24 cellular contexts compared by ENCODE assay signal in the genomic region with DNA sequence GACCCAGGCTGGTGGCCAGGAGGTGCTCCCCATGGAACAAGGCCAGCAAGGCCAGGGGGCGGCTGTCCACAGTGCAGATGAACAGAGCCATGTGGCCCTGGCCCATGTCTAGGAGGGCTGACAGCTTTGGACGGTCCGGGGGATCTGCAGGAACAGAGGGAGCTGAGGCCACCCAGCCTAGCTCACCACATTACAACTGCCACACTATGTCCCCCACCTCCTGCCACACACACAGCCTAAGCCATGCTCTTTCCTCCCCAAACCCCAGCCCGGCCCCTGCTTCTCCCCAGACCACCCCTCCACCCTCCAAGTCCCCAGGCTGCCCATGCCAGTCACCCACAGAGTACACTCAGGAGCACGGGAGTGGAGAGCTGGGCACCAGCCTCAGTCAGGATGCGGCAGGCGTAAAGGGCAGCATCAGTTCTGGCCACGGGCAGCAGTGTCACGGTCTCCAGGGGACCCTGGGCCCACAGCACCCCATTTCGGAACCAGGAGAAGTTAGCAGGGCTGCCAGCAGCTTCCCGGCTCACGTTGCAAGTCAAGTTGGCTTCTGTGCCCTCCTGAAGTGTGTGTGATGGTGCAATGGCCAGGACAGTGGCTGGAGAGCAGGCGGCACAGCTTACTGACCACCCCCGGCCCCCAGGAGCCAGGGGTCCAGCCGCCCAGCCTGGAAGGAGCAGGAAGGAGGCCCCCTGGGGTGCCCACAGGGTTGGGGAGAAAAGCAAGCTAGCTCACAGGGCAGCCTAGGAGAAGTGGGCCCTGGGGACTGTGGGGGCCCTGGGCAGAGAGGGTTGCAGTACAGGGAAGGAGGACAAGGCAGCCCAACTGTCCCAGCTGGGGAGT. TPM values are rescaled to one million over a fixed set of nuclear protein-coding genes. Genes with fewer than 3 reads are reported as not detected.
DNase-seq lines count a peak whose midpoint lies in the region; ATAC-seq, FAIRE-seq and TF ChIP-seq lines count a peak whose summit lies in the region.
"Had no signal": no experiment of that assay in that cellular context is flagged by ENCODE, and none has a peak within 500 bp of the region (broad histone marks: within the 10 kb centered on the region; RNA-seq: fewer than 3 reads in every experiment).

No MANE protein-coding gene starts in this region.

- ATAC-seq in HepG2: no peak
- no peak for ATAC-seq in right lobe of liver
- ATAC-seq in lower lobe of right lung: no peak
- no peak for ATAC-seq in HG03139 (IDR thresholded peaks at IDR 0.05; ENCODE audit: unreplicated experiment)
- ATAC-seq in HG03354 (IDR thresholded peaks at IDR 0.05; ENCODE audit: poor library complexity, severe bottlenecking, unreplicated experiment): no peak
- ATAC-seq: HCT116 had no signal

- TF ChIP-seq RAD21 in HepG2 (CRISPR knock-in tag; IDR thresholded peaks at IDR 0.05): no peak

- POLR2A ChIA-PET in HepG2 (lab: Yijun Ruan, JAX): no interaction called here

- no peak overlapping the region for H3K9ac ChIP-seq in HepG2 (ENCODE audit: insufficient read depth, low read depth, low read length)
- H3K9ac ChIP-seq: BLaER1 treated with 17β-estradiol and CSF1 and Interleukin-3, amounts not matched to agents 10 nM and 100 nM had no signal

- H2AFZ ChIP-seq in HepG2 (ENCODE audit: low read length): no peak overlapping the region

- no peak overlapping the region for H3K4me3 ChIP-seq in HepG2 (replicated peaks in 1 of 3; ENCODE audit: insufficient read depth in 1 of 3, low read depth in 2 of 3, low read length in 3 of 3)
- H3K4me3 ChIP-seq in right lobe of liver: no peak overlapping the region
- H3K4me3 ChIP-seq in lower lobe of right lung: no peak overlapping the region
- no peak overlapping the region for H3K4me3 ChIP-seq in spleen
- H3K4me3 ChIP-seq: A549; BLaER1 treated with 17β-estradiol and CSF1 and Interleukin-3, amounts not matched to agents 10 nM and 100 nM had no signal

- H3K79me2 ChIP-seq in HepG2 (ENCODE audit: insufficient read depth, low read length): no peaks in the 10 kb centered on the region

- TF ChIP-seq CTCF in HepG2 (CRISPR knock-in tag; IDR thresholded peaks at IDR 0.05): no peak
- no peak for TF ChIP-seq CTCF in right lobe of liver (IDR thresholded peaks at IDR 0.05)
- no peak for TF ChIP-seq CTCF in lower lobe of right lung (IDR thresholded peaks at IDR 0.05)
- TF ChIP-seq CTCF in spleen (IDR thresholded peaks at IDR 0.05 in 8 of 11, conservative IDR thresholded peaks at IDR 0.05 in 3 of 11): no peak

- H3K27me3 ChIP-seq in HepG2 (ENCODE audit: control insufficient read depth in 1 of 2, insufficient read depth in 2 of 2, low read length in 2 of 2) (peaks cover 24 to 64% of the 10 kb centered on the region in 2 experiments; a peak in 3 of 5 replicates), right lobe of liver (no peaks in the 10 kb centered on the region), lower lobe of right lung (ENCODE audit: low read depth) (no peaks in the 10 kb centered on the region), spleen (replicated peaks in 1 of 7) (no peaks in the 10 kb centered on the region)
- H3K27me3 ChIP-seq: BE2C; BLaER1 treated with 17β-estradiol and CSF1 and Interleukin-3, amounts not matched to agents 10 nM and 100 nM had no signal

- H3K27ac ChIP-seq in HepG2 (ENCODE audit: extremely low read length, insufficient read depth, low read length) (no peak overlapping the region), right lobe of liver (no peak overlapping the region), lower lobe of right lung (no peak overlapping the region), spleen (no peak overlapping the region)
- H3K27ac ChIP-seq: A549; BLaER1 treated with 17β-estradiol and CSF1 and Interleukin-3, amounts not matched to agents 10 nM and 100 nM had no signal

- TF ChIP-seq EP300 in HepG2 (IDR thresholded peaks at IDR 0.05; ENCODE audit: low read depth in 2 of 2, low read length in 2 of 2) (no peak), HepG2 (CRISPR knock-in tag; IDR thresholded peaks at IDR 0.05; ENCODE audit: borderline replicate concordance) (no peak)

- BruUV-seq in HepG2 (replicated peaks; lab: Mats Ljungman, UMichigan): no TSS peak

- H3K9me3 ChIP-seq in HepG2 (ENCODE audit: low read length): peaks cover 5% of the 10 kb centered on the region; the same call in 1 of the 2 replicates
- H3K9me3 ChIP-seq in right lobe of liver: no peaks in the 10 kb centered on the region
- no peaks in the 10 kb centered on the region for H3K9me3 ChIP-seq in lower lobe of right lung
- H3K9me3 ChIP-seq in spleen: peaks cover 0 to 9% (median 6%) of the 10 kb centered on the region in 8 donors

- intact Hi-C loops in HepG2 (cut with micrococcal nuclease; ENCODE audit: unreplicated experiment) (no loop called here), right lobe of liver (cut with DNase I) (no loop called here), lower lobe of right lung (cut with DNase I) (no loop called here), spleen (cut with DNase I; ENCODE audit: low total_unique reads) (no loop called here)

- 40% methylated on average over 12 of the region's 15 CpGs for WGBS in HepG2 (ENCODE audit: low lambda C conversion rate)
- 90% methylated on average over 7 of the region's 15 CpGs for WGBS in right lobe of liver (ENCODE audit: insufficient coverage, low coverage, low lambda C conversion rate, missing lambda C conversion rate)
- WGBS in spleen, 5 donors: 79 to 92% (median 84%) methylated on average over 11 to 15 of the region's 15 CpGs

- CTCF ChIA-PET in HepG2 (lab: Yijun Ruan, JAX; ENCODE audit: low intra/inter-chr PET ratio, low total read pairs): interaction anchor here (1.1 kb wide), 1 partner anchor 20 kb away, joined by 4 read pairs; no protein-coding TSS in a partner anchor

- peaks cover 20% of the 10 kb centered on the region for H3K4me1 ChIP-seq in HepG2 (ENCODE audit: insufficient read depth, low read length)
- no peaks in the 10 kb centered on the region for H3K4me1 ChIP-seq in right lobe of liver
- no peaks in the 10 kb centered on the region for H3K4me1 ChIP-seq in lower lobe of right lung
- H3K4me1 ChIP-seq in spleen: no peaks in the 10 kb centered on the region
- H3K4me1 ChIP-seq: A549; BE2C; BLaER1 treated with 17β-estradiol and CSF1 and Interleukin-3, amounts not matched to agents 10 nM and 100 nM had no signal

- FAIRE-seq in HepG2 (lab: Jason Lieb, UNC): no peak
- FAIRE-seq: GM12892, H54 had no signal

- in situ Hi-C loops in HepG2 (cut with HindIII; ENCODE audit: extremely low pct_ligation_motif_present, low pct_unique_long_range_greater_than_20kb): no loop called here

- H4K20me1 ChIP-seq in HepG2 (ENCODE audit: insufficient read depth, low read length): no peaks in the 10 kb centered on the region; the same call in 1 of the 2 replicates

- H3K36me3 ChIP-seq in HepG2 (replicated peaks in 1 of 2; ENCODE audit: control insufficient read depth in 1 of 2, insufficient read depth in 2 of 2, low read length in 2 of 2): no peaks in the 10 kb centered on the region
- H3K36me3 ChIP-seq in right lobe of liver: no peaks in the 10 kb centered on the region
- H3K36me3 ChIP-seq in lower lobe of right lung: peaks cover 4% of the 10 kb centered on the region
- peaks cover 0 to 28% (median 0%) of the 10 kb centered on the region in 6 donors for H3K36me3 ChIP-seq in spleen
- H3K36me3 ChIP-seq: BE2C had no signal

- no peak overlapping the region for H3K4me2 ChIP-seq in HepG2 (ENCODE audit: low read depth, low read length)
- H3K4me2 ChIP-seq: A549; BLaER1 treated with 17β-estradiol and CSF1 and Interleukin-3, amounts not matched to agents 10 nM and 100 nM had no signal

- DNase-seq in HepG2 (ENCODE audit: low spot score) (no peak), right lobe of liver (no peak), islet precursor cell (peak; percentile 52), lower lobe of right lung (peak; percentile 21), spleen (peak; percentile 60), GDM1 (lab: John Stamatoyannopoulos, UW) (no peak)
- DNase-seq: 8988T; ACHN; AML-193; BE2C; Calu3; CD4-positive, alpha-beta memory T cell; COR-L47; DMS79 treated with DMSO at 0.1 percent for 48 hours; GOT3 had no signal

- TF ChIP-seq POLR2A in HepG2 (IDR thresholded peaks at IDR 0.05; ENCODE audit: insufficient read depth in 1 of 2, low read depth in 2 of 2, low read length in 2 of 2) (no peak), right lobe of liver (IDR thresholded peaks at IDR 0.05) (no peak), spleen (IDR thresholded peaks at IDR 0.05) (no peak)

RNA-seq across cellular contexts. Expression of gene ADAM33, which starts 15.2 kb away (rescaled TPM):
- total RNA-seq in HepG2 (2016; rRNA removed; fragmentation: Illumina TruSeq; extraction: Trizol) (not detected in 2 replicates), right lobe of liver (under 1 TPM; 0.24 to 0.51 (median 0.45) TPM), lower lobe of right lung (11.7 TPM), spleen (10 to 100 TPM in 3 of 7 donors, 1 to 10 TPM in 4; 4.0 to 10.7 (median 9.1) TPM)
- not detected in 2 replicates for total RNA-seq in HepG2 (2016; cell fraction: cytosol; rRNA removed; fragmentation: Illumina TruSeq; extraction: Trizol; ENCODE audit: low read depth)
- total RNA-seq in HepG2 (2016; cell fraction: insoluble cytoplasmic fraction; rRNA removed; fragmentation: Illumina TruSeq; extraction: Trizol): not detected in 2 replicates
- not detected in 2 replicates for total RNA-seq in HepG2 (2016; cell fraction: membrane; rRNA removed; fragmentation: Illumina TruSeq; extraction: Trizol)
- not detected in 2 replicates for total RNA-seq in HepG2 (2016; cell fraction: nucleus; rRNA removed; fragmentation: Illumina TruSeq; extraction: Trizol)
- polyA plus RNA-seq in HepG2 (2011; rRNA removed) (not detected in 2 replicates), spleen (10 to 100 TPM in 1 of 3 donors, 1 to 10 TPM in 2; 5.9 to 31.6 (median 9.5) TPM)
- polyA plus RNA-seq in HepG2 (2011; cell fraction: cytosol; rRNA removed): not detected in 2 replicates
- polyA plus RNA-seq in HepG2 (2011; cell fraction: nucleus; rRNA removed): 0.03 TPM in 1 of 2 replicates, not detected in the other
- polyA plus RNA-seq in HepG2 (2012): not detected in 2 replicates
- not detected in 2 replicates for polyA plus RNA-seq in HepG2 (2016; cell fraction: cytosol; fragmentation: Illumina TruSeq; extraction: Trizol; ENCODE audit: low read depth)
- polyA plus RNA-seq in HepG2 (2016; cell fraction: insoluble cytoplasmic fraction; fragmentation: Illumina TruSeq; extraction: Trizol; ENCODE audit: low read depth): not detected in 2 replicates
- not detected in 2 replicates for polyA plus RNA-seq in HepG2 (2016; cell fraction: membrane; fragmentation: Illumina TruSeq; extraction: Trizol; ENCODE audit: low read depth)
- polyA plus RNA-seq in HepG2 (2016; cell fraction: nucleus; fragmentation: Illumina TruSeq; extraction: Trizol; ENCODE audit: insufficient read depth, low read depth): not detected in 2 replicates
- polyA minus RNA-seq in HepG2 (2011; rRNA and poly(A)+ RNA removed; ENCODE audit: low replicate concordance): not detected in 2 replicates
- polyA minus RNA-seq in HepG2 (2011; cell fraction: cytosol; rRNA and poly(A)+ RNA removed): not detected in 2 replicates
- not detected in 2 replicates for polyA minus RNA-seq in HepG2 (2011; cell fraction: nucleus; rRNA and poly(A)+ RNA removed)
- total RNA-seq: Calu3; CD4-positive, alpha-beta memory T cell; Daoy; G401 had no signal
- polyA plus RNA-seq: CD4-positive, alpha-beta memory T cell had no signal

RNA-seq across cellular contexts. Expression of gene SIGLEC1, which starts 15.4 kb away (rescaled TPM):
- not detected in 2 replicates for total RNA-seq in HepG2 (2016; rRNA removed; fragmentation: Illumina TruSeq; extraction: Trizol)
- total RNA-seq in HepG2 (2016; cell fraction: cytosol; rRNA removed; fragmentation: Illumina TruSeq; extraction: Trizol; ENCODE audit: low read depth): not detected in 2 replicates
- not detected in 2 replicates for total RNA-seq in HepG2 (2016; cell fraction: insoluble cytoplasmic fraction; rRNA removed; fragmentation: Illumina TruSeq; extraction: Trizol)
- total RNA-seq in HepG2 (2016; cell fraction: membrane; rRNA removed; fragmentation: Illumina TruSeq; extraction: Trizol): not detected in 2 replicates
- not detected in 2 replicates for total RNA-seq in HepG2 (2016; cell fraction: nucleus; rRNA removed; fragmentation: Illumina TruSeq; extraction: Trizol)
- polyA plus RNA-seq in HepG2 (2011; rRNA removed): 0.01 TPM in 1 of 2 replicates, not detected in the other
- polyA plus RNA-seq in HepG2 (2011; cell fraction: cytosol; rRNA removed): not detected in 2 replicates
- 0.03 and 0.10 TPM in 2 replicates for polyA plus RNA-seq in HepG2 (2011; cell fraction: nucleus; rRNA removed)
- 0.01 TPM in 1 of 2 replicates, not detected in the other for polyA plus RNA-seq in HepG2 (2012)
- polyA plus RNA-seq in HepG2 (2016; cell fraction: cytosol; fragmentation: Illumina TruSeq; extraction: Trizol; ENCODE audit: low read depth): not detected in 2 replicates
- not detected in 2 replicates for polyA plus RNA-seq in HepG2 (2016; cell fraction: insoluble cytoplasmic fraction; fragmentation: Illumina TruSeq; extraction: Trizol; ENCODE audit: low read depth)
- not detected in 2 replicates for polyA plus RNA-seq in HepG2 (2016; cell fraction: membrane; fragmentation: Illumina TruSeq; extraction: Trizol; ENCODE audit: low read depth)
- polyA plus RNA-seq in HepG2 (2016; cell fraction: nucleus; fragmentation: Illumina TruSeq; extraction: Trizol; ENCODE audit: insufficient read depth, low read depth): not detected in 2 replicates
- 0.05 TPM in 1 of 2 replicates, not detected in the other for polyA minus RNA-seq in HepG2 (2011; rRNA and poly(A)+ RNA removed; ENCODE audit: low replicate concordance)
- not detected in 2 replicates for polyA minus RNA-seq in HepG2 (2011; cell fraction: cytosol; rRNA and poly(A)+ RNA removed)
- polyA minus RNA-seq in HepG2 (2011; cell fraction: nucleus; rRNA and poly(A)+ RNA removed): under 0.01 TPM in 1 of 2 replicates, not detected in the other
- total RNA-seq in right lobe of liver: 10 to 100 TPM in 2 of 6 experiments, 1 to 10 TPM in 4; 2.6 to 13.9 (median 5.7) TPM
- 114 TPM for total RNA-seq in lower lobe of right lung
- 10 to 100 TPM in 5 of 7 donors, 1 to 10 TPM in 2; 3.0 to 50.2 (median 21.9) TPM for total RNA-seq in spleen
- 10 to 100 TPM in 2 of 3 donors, 1 to 10 TPM in 1; 8.1 to 18.4 (median 11.0) TPM for polyA plus RNA-seq in spleen
- total RNA-seq: Calu3, Daoy, G401 had no signal
- polyA plus RNA-seq: CD4-positive, alpha-beta memory T cell had no signal

RNA-seq across cellular contexts. Expression of gene GFRA4, which starts 33.8 kb away (rescaled TPM):
- not detected in 2 replicates for total RNA-seq in HepG2 (2016; rRNA removed; fragmentation: Illumina TruSeq; extraction: Trizol)
- total RNA-seq in HepG2 (2016; cell fraction: cytosol; rRNA removed; fragmentation: Illumina TruSeq; extraction: Trizol; ENCODE audit: low read depth): not detected in 2 replicates
- total RNA-seq in HepG2 (2016; cell fraction: insoluble cytoplasmic fraction; rRNA removed; fragmentation: Illumina TruSeq; extraction: Trizol): not detected in 2 replicates
- total RNA-seq in HepG2 (2016; cell fraction: membrane; rRNA removed; fragmentation: Illumina TruSeq; extraction: Trizol): not detected in 2 replicates
- total RNA-seq in HepG2 (2016; cell fraction: nucleus; rRNA removed; fragmentation: Illumina TruSeq; extraction: Trizol): not detected in 2 replicates
- polyA plus RNA-seq in HepG2 (2011; rRNA removed): not detected in 2 replicates
- polyA plus RNA-seq in HepG2 (2011; cell fraction: cytosol; rRNA removed): not detected in 2 replicates
- polyA plus RNA-seq in HepG2 (2011; cell fraction: nucleus; rRNA removed): not detected in 2 replicates
- polyA plus RNA-seq in HepG2 (2012): not detected in 2 replicates
- not detected in 2 replicates for polyA plus RNA-seq in HepG2 (2016; cell fraction: cytosol; fragmentation: Illumina TruSeq; extraction: Trizol; ENCODE audit: low read depth)
- polyA plus RNA-seq in HepG2 (2016; cell fraction: insoluble cytoplasmic fraction; fragmentation: Illumina TruSeq; extraction: Trizol; ENCODE audit: low read depth): not detected in 2 replicates
- not detected in 2 replicates for polyA plus RNA-seq in HepG2 (2016; cell fraction: membrane; fragmentation: Illumina TruSeq; extraction: Trizol; ENCODE audit: low read depth)
- not detected in 2 replicates for polyA plus RNA-seq in HepG2 (2016; cell fraction: nucleus; fragmentation: Illumina TruSeq; extraction: Trizol; ENCODE audit: insufficient read depth, low read depth)
- polyA minus RNA-seq in HepG2 (2011; rRNA and poly(A)+ RNA removed; ENCODE audit: low replicate concordance): not detected in 2 replicates
- polyA minus RNA-seq in HepG2 (2011; cell fraction: cytosol; rRNA and poly(A)+ RNA removed): not detected in 2 replicates
- polyA minus RNA-seq in HepG2 (2011; cell fraction: nucleus; rRNA and poly(A)+ RNA removed): not detected in 2 replicates
- total RNA-seq in right lobe of liver: not detected
- not detected for total RNA-seq in lower lobe of right lung
- not detected for total RNA-seq in spleen
- polyA plus RNA-seq in spleen: not detected
- total RNA-seq: Calu3; CD4-positive, alpha-beta memory T cell; Daoy; G401 had no signal
- polyA plus RNA-seq: A549; CD4-positive, alpha-beta memory T cell had no signal

RNA-seq across cellular contexts. Expression of gene HSPA12B, which starts 35.5 kb away (rescaled TPM):
- total RNA-seq in HepG2 (2016; rRNA removed; fragmentation: Illumina TruSeq; extraction: Trizol) (not detected in 2 replicates), right lobe of liver (1 to 10 TPM in 3 of 6 experiments, under 1 TPM in 3; 0.46 to 2.2 (median 0.97) TPM), lower lobe of right lung (36.9 TPM), spleen (10 to 100 TPM; 12.6 to 74.0 (median 29.9) TPM)
- not detected in 2 replicates for total RNA-seq in HepG2 (2016; cell fraction: cytosol; rRNA removed; fragmentation: Illumina TruSeq; extraction: Trizol; ENCODE audit: low read depth)
- total RNA-seq in HepG2 (2016; cell fraction: insoluble cytoplasmic fraction; rRNA removed; fragmentation: Illumina TruSeq; extraction: Trizol): not detected in 2 replicates
- not detected in 2 replicates for total RNA-seq in HepG2 (2016; cell fraction: membrane; rRNA removed; fragmentation: Illumina TruSeq; extraction: Trizol)
- not detected in 2 replicates for total RNA-seq in HepG2 (2016; cell fraction: nucleus; rRNA removed; fragmentation: Illumina TruSeq; extraction: Trizol)
- polyA plus RNA-seq in HepG2 (2011; rRNA removed) (0.01 TPM in 2 replicates), spleen (10 to 100 TPM in 2 of 3 donors, 1 to 10 TPM in 1; 5.7 to 41.6 (median 21.3) TPM)
- 0.03 and 0.04 TPM in 2 replicates for polyA plus RNA-seq in HepG2 (2011; cell fraction: cytosol; rRNA removed)
- polyA plus RNA-seq in HepG2 (2011; cell fraction: nucleus; rRNA removed): 0.14 and 0.17 TPM in 2 replicates
- polyA plus RNA-seq in HepG2 (2012): 0.90 and 1.9 TPM in 2 replicates
- not detected in 2 replicates for polyA plus RNA-seq in HepG2 (2016; cell fraction: cytosol; fragmentation: Illumina TruSeq; extraction: Trizol; ENCODE audit: low read depth)
- polyA plus RNA-seq in HepG2 (2016; cell fraction: insoluble cytoplasmic fraction; fragmentation: Illumina TruSeq; extraction: Trizol; ENCODE audit: low read depth): not detected in 2 replicates
- polyA plus RNA-seq in HepG2 (2016; cell fraction: membrane; fragmentation: Illumina TruSeq; extraction: Trizol; ENCODE audit: low read depth): not detected in 2 replicates
- polyA plus RNA-seq in HepG2 (2016; cell fraction: nucleus; fragmentation: Illumina TruSeq; extraction: Trizol; ENCODE audit: insufficient read depth, low read depth): not detected in 2 replicates
- 0.10 TPM in 1 of 2 replicates, not detected in the other for polyA minus RNA-seq in HepG2 (2011; rRNA and poly(A)+ RNA removed; ENCODE audit: low replicate concordance)
- not detected in 2 replicates for polyA minus RNA-seq in HepG2 (2011; cell fraction: cytosol; rRNA and poly(A)+ RNA removed)
- polyA minus RNA-seq in HepG2 (2011; cell fraction: nucleus; rRNA and poly(A)+ RNA removed): 0.13 TPM in 1 of 2 replicates, not detected in the other
- total RNA-seq: Calu3; CD4-positive, alpha-beta memory T cell; G401 had no signal

Comparison
In these comparisons a context has a peak if more than half of its experiments do, and no peak if none do; other contexts are left out.
1. DNase-seq: peak in islet precursor cell (single experiment), lower lobe of right lung (single experiment) and spleen (single experiment); none in HepG2 (single experiment), right lobe of liver (0 of 3) and GDM1 (single experiment).